11 cellular contexts compared by ENCODE assay signal in genomic region chr2:186484062-186484735, GRCh38. TPM values are rescaled to one million over a fixed set of nuclear protein-coding genes. Genes with fewer than 3 reads are reported as not detected.
DNase-seq lines count a peak whose midpoint lies in the region; ATAC-seq and TF ChIP-seq lines count a peak whose summit lies in the region.
"Had no signal": no experiment of that assay in that cellular context is flagged by ENCODE, and none has a peak within 500 bp of the region (broad histone marks: within the 10 kb centered on the region; RNA-seq: fewer than 3 reads in every experiment).

No MANE protein-coding gene starts in this region.

- CTCF ChIA-PET in Calu3 (lab: Charles Lee) (no interaction called here), activated B cell treated with CpG ODN at 0.5 μM for 24 hours (lab: Charles Lee) (no interaction called here)
- CTCF ChIA-PET in naive thymus-derived CD4-positive, alpha-beta T cell (lab: Charles Lee): no interaction called here

- intact Hi-C loops in Calu3 (cut with micrococcal nuclease; ENCODE audit: unreplicated experiment): no loop called here
- intact Hi-C loops in activated B cell treated with CpG ODN at 0.5 μM for 24 hours (cut with micrococcal nuclease): no loop called here
- intact Hi-C loops in naive thymus-derived CD4-positive, alpha-beta T cell (cut with micrococcal nuclease): no loop called here

- no peaks in the 10 kb centered on the region for H3K9me3 ChIP-seq in HUES48 (ENCODE audit: control insufficient read depth, insufficient read depth, low read length)
- no peaks in the 10 kb centered on the region for H3K9me3 ChIP-seq in naive thymus-derived CD4-positive, alpha-beta T cell (ENCODE audit: control insufficient read depth in 2 of 3, low read length in 3 of 3)
- H3K9me3 ChIP-seq: uterus had no signal

- H3K4me3 Mint-ChIP-seq in Calu3 (ENCODE audit: low read depth, unreplicated experiment) (peak overlapping the region; percentile 99), activated B cell treated with CpG ODN at 0.5 μM for 24 hours (peak overlapping the region; percentile 42)
- H3K4me3 Mint-ChIP-seq in naive thymus-derived CD4-positive, alpha-beta T cell: peak overlapping the region; percentile 3 to 99 (median 65)
- H3K4me3 Mint-ChIP-seq in effector memory CD8-positive, alpha-beta T cell: peak overlapping the region in 1 of 2 donors; percentile 99

- no peaks in the 10 kb centered on the region for H3K27me3 Mint-ChIP-seq in Calu3 (ENCODE audit: unreplicated experiment)
- no peaks in the 10 kb centered on the region for H3K27me3 Mint-ChIP-seq in activated B cell treated with CpG ODN at 0.5 μM for 24 hours
- peaks cover 0 to 2% (median 0%) of the 10 kb centered on the region in 5 donors for H3K27me3 Mint-ChIP-seq in naive thymus-derived CD4-positive, alpha-beta T cell
- H3K27me3 Mint-ChIP-seq in effector memory CD8-positive, alpha-beta T cell: no peaks in the 10 kb centered on the region

- no peak for DNase-seq in Calu3
- no peak for DNase-seq in activated B cell treated with CpG ODN at 0.5 μM for 24 hours
- DNase-seq in naive thymus-derived CD4-positive, alpha-beta T cell: no peak
- DNase-seq in effector memory CD8-positive, alpha-beta T cell: no peak
- DNase-seq in GM10266 (ENCODE audit: extremely low spot score): no peak
- no peak for DNase-seq in retina
- DNase-seq: GOT3, left ventricle myocardium superior, uterus had no signal

- 0 out of 2 replicates have a peak overlapping the region, but pooled peaks have one; percentile 16 for H3K4me3 ChIP-seq in HUES48 (ENCODE audit: low read depth, low read length)
- no peak overlapping the region for H3K4me3 ChIP-seq in naive thymus-derived CD4-positive, alpha-beta T cell (ENCODE audit: low read length)

- H3K4me1 Mint-ChIP-seq in Calu3 (ENCODE audit: low read depth, unreplicated experiment) (peaks cover 21% of the 10 kb centered on the region), activated B cell treated with CpG ODN at 0.5 μM for 24 hours (peaks cover 49% of the 10 kb centered on the region)
- H3K4me1 Mint-ChIP-seq in naive thymus-derived CD4-positive, alpha-beta T cell: peaks cover 29 to 71% (median 45%) of the 10 kb centered on the region in 7 donors
- peaks cover 19 to 30% of the 10 kb centered on the region in 2 donors for H3K4me1 Mint-ChIP-seq in effector memory CD8-positive, alpha-beta T cell (ENCODE audit: low read depth in 2 of 2)

- H3K36me3 Mint-ChIP-seq in Calu3 (ENCODE audit: insufficient read depth, unreplicated experiment) (peaks cover 31% of the 10 kb centered on the region), activated B cell treated with CpG ODN at 0.5 μM for 24 hours (ENCODE audit: low read depth) (peaks cover 26% of the 10 kb centered on the region)
- peaks cover 0 to 17% (median 6%) of the 10 kb centered on the region in 5 donors for H3K36me3 Mint-ChIP-seq in naive thymus-derived CD4-positive, alpha-beta T cell
- peaks cover 19% of the 10 kb centered on the region for H3K36me3 Mint-ChIP-seq in effector memory CD8-positive, alpha-beta T cell (ENCODE audit: insufficient read depth)

- no peak overlapping the region for H3K27ac ChIP-seq in HUES48 (ENCODE audit: low read depth, low read length)
- no peak overlapping the region for H3K27ac ChIP-seq in naive thymus-derived CD4-positive, alpha-beta T cell (ENCODE audit: low read depth, low read length)

- POLR2A ChIA-PET in activated B cell treated with CpG ODN at 0.5 μM for 24 hours (lab: Charles Lee): no interaction called here
- POLR2A ChIA-PET in naive thymus-derived CD4-positive, alpha-beta T cell (lab: Charles Lee): interaction anchor here (3.0 kb wide), 1 partner anchor 106 kb away, joined by 26 read pairs; the partner anchor contains the start of gene ITGAV

- no TSS peak for BruUV-seq in Calu3 (replicated peaks; lab: Mats Ljungman, UMichigan)

- no peaks in the 10 kb centered on the region for H3K27me3 ChIP-seq in HUES48 (ENCODE audit: control insufficient read depth, insufficient read depth, low read length)
- H3K27me3 ChIP-seq in naive thymus-derived CD4-positive, alpha-beta T cell (ENCODE audit: control insufficient read depth in 2 of 2, insufficient read depth in 2 of 2, low read length in 2 of 2): no peaks in the 10 kb centered on the region
- H3K27me3 ChIP-seq: uterus had no signal

- no peaks in the 10 kb centered on the region for H3K9me3 Mint-ChIP-seq in Calu3 (ENCODE audit: low read depth, unreplicated experiment)
- H3K9me3 Mint-ChIP-seq in activated B cell treated with CpG ODN at 0.5 μM for 24 hours: no peaks in the 10 kb centered on the region
- peaks cover 0 to 9% (median 0%) of the 10 kb centered on the region in 11 donors for H3K9me3 Mint-ChIP-seq in naive thymus-derived CD4-positive, alpha-beta T cell
- no peaks in the 10 kb centered on the region for H3K9me3 Mint-ChIP-seq in effector memory CD8-positive, alpha-beta T cell

- peaks cover 13% of the 10 kb centered on the region for H3K4me1 ChIP-seq in HUES48 (ENCODE audit: control insufficient read depth, insufficient read depth, low read length)
- H3K4me1 ChIP-seq in naive thymus-derived CD4-positive, alpha-beta T cell (ENCODE audit: control insufficient read depth in 2 of 2, insufficient read depth in 2 of 2, low read length in 2 of 2): peaks cover 20 to 23% of the 10 kb centered on the region in 2 donors

- no peak overlapping the region for H3K9ac ChIP-seq in HUES48 (ENCODE audit: low read depth, low read length)

- no peaks in the 10 kb centered on the region for H3K36me3 ChIP-seq in HUES48 (ENCODE audit: control insufficient read depth, insufficient read depth, low read length)
- peaks cover 0 to 6% (median 0%) of the 10 kb centered on the region in 3 experiments for H3K36me3 ChIP-seq in naive thymus-derived CD4-positive, alpha-beta T cell (ENCODE audit: control insufficient read depth in 2 of 3, insufficient read depth in 3 of 3, low read length in 3 of 3)
- H3K36me3 ChIP-seq: uterus had no signal

- ATAC-seq in activated B cell treated with CpG ODN at 0.5 μM for 24 hours (ENCODE audit: low read depth) (no peak), GM21360 (IDR thresholded peaks at IDR 0.05; ENCODE audit: unreplicated experiment) (no peak)
- no peak for ATAC-seq in naive thymus-derived CD4-positive, alpha-beta T cell
- ATAC-seq in effector memory CD8-positive, alpha-beta T cell (replicated peaks): no peak
- ATAC-seq: left ventricle myocardium superior had no signal

- H3K27ac Mint-ChIP-seq in Calu3 (ENCODE audit: unreplicated experiment) (peak overlapping the region; percentile 99), activated B cell treated with CpG ODN at 0.5 μM for 24 hours (peak overlapping the region; percentile 14)
- H3K27ac Mint-ChIP-seq in naive thymus-derived CD4-positive, alpha-beta T cell: peak overlapping the region in 2 of 9 donors; percentile 61 to 99
- H3K27ac Mint-ChIP-seq in effector memory CD8-positive, alpha-beta T cell: peak overlapping the region in 1 of 2 donors; percentile 59

- no peak for TF ChIP-seq CTCF in Calu3 (IDR thresholded peaks at IDR 0.05; ENCODE audit: unreplicated experiment)
- TF ChIP-seq CTCF in activated B cell treated with CpG ODN at 0.5 μM for 24 hours (IDR thresholded peaks at IDR 0.05): no peak
- TF ChIP-seq CTCF in GM10266 (IDR thresholded peaks at IDR 0.05; ENCODE audit: control insufficient read depth, insufficient read depth, low read depth, missing control alignments): no peak

RNA-seq across cellular contexts. Expression of gene ZC3H15, which starts 1.9 kb away (rescaled TPM):
- total RNA-seq in Calu3 (2022) (81.8 and 86.5 TPM in 2 replicates), activated B cell treated with CpG ODN at 0.5 μM for 24 hours (66.4 and 73.4 TPM in 2 replicates)
- 10 to 100 TPM; 53.4 to 87.4 (median 64.6) TPM for total RNA-seq in naive thymus-derived CD4-positive, alpha-beta T cell
- 10 to 100 TPM; 66.8 to 74.5 TPM for polyA plus RNA-seq in naive thymus-derived CD4-positive, alpha-beta T cell
